2 cellular contexts compared by ENCODE assay signal in the genomic region with DNA sequence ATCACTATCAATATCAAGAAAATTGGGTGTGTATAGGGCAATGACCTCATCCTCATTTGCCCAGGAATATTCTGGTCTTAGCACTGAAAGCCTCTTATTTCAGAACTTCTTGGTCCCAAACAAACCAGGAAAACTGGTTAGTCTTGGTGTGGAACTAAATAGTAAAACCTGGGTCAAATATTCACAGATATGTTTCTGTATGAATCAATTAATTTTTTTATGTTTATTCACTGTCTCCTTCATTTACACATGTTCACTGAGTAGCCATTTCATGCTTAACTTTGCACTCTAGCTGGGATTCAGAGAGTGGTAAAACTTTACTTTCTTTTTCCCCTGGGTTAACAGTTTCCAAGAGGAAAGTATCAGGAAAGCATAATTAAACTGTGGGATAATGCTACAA.
TF ChIP-seq lines count a peak whose summit lies in the region.

No MANE protein-coding gene starts in this region.

TF ChIP-seq in SK-N-SH, 30 proteins besides CTCF, POLR2A, EP300 and RAD21 (continued from another document):
- TF ChIP-seq REST (IDR thresholded peaks at IDR 0.05; ENCODE audit: low read depth, low read length) (no peak), FOSL2 (IDR thresholded peaks at IDR 0.05; ENCODE audit: borderline replicate concordance, low read depth) (no peak), JUND (IDR thresholded peaks at IDR 0.05) (no peak)

TF ChIP-seq in SK-N-SH treated with all-trans-retinoic acid at 6 μM for 48 hours, 23 proteins besides CTCF, POLR2A, EP300 and RAD21 (continued from another document):
- TF ChIP-seq, protein P1, sequence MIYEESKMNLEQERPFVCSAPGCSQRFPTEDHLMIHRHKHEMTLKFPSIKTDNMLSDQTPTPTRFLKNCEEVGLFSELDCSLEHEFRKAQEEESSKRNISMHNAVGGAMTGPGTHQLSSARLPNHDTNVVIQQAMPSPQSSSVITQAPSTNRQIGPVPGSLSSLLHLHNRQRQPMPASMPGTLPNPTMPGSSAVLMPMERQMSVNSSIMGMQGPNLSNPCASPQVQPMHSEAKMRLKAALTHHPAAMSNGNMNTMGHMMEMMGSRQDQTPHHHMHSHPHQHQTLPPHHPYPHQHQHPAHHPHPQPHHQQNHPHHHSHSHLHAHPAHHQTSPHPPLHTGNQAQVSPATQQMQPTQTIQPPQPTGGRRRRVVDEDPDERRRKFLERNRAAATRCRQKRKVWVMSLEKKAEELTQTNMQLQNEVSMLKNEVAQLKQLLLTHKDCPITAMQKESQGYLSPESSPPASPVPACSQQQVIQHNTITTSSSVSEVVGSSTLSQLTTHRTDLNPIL (CRISPR knock-in tag; IDR thresholded peaks at IDR 0.05; ENCODE audit: low read depth): no peak
- TF ChIP-seq ZFP3 (CRISPR knock-in tag; IDR thresholded peaks at IDR 0.05) (no peak), GLIS3 (CRISPR knock-in tag; IDR thresholded peaks at IDR 0.05) (no peak), OSR1 (CRISPR knock-in tag; IDR thresholded peaks at IDR 0.05) (no peak), CSDC2 (CRISPR knock-in tag; IDR thresholded peaks at IDR 0.05) (no peak), ARNTL (CRISPR knock-in tag; IDR thresholded peaks at IDR 0.05; ENCODE audit: borderline replicate concordance, low read depth) (no peak), ZNF565 (CRISPR knock-in tag; conservative IDR thresholded peaks at IDR 0.05; ENCODE audit: low read depth) (no peak), SNAI2 (CRISPR knock-in tag; IDR thresholded peaks at IDR 0.05) (no peak)
- TF ChIP-seq, protein P2, sequence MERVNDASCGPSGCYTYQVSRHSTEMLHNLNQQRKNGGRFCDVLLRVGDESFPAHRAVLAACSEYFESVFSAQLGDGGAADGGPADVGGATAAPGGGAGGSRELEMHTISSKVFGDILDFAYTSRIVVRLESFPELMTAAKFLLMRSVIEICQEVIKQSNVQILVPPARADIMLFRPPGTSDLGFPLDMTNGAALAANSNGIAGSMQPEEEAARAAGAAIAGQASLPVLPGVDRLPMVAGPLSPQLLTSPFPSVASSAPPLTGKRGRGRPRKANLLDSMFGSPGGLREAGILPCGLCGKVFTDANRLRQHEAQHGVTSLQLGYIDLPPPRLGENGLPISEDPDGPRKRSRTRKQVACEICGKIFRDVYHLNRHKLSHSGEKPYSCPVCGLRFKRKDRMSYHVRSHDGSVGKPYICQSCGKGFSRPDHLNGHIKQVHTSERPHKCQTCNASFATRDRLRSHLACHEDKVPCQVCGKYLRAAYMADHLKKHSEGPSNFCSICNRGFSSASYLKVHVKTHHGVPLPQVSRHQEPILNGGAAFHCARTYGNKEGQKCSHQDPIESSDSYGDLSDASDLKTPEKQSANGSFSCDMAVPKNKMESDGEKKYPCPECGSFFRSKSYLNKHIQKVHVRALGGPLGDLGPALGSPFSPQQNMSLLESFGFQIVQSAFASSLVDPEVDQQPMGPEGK (CRISPR knock-in tag; IDR thresholded peaks at IDR 0.05; ENCODE audit: borderline replicate concordance): no peak
